ENCODE assay signal across 28 cellular contexts in genomic region chr17:34126965-34127364, GRCh38.
"Had no signal": no experiment of that assay in that cellular context is flagged by ENCODE, and none has a peak within 500 bp of the region (broad histone marks: within the 10 kb centered on the region; RNA-seq: fewer than 3 reads in every experiment).

No MANE protein-coding gene starts in this region.

- H3K4me3 ChIP-seq: coronary artery, dorsolateral prefrontal cortex, esophagus squamous epithelium, gastroesophageal sphincter, heart right ventricle, hepatocyte had no signal

- H3K27me3 ChIP-seq: brain microvascular endothelial cell had no signal

- H3K36me3 ChIP-seq: brain microvascular endothelial cell, esophagus squamous epithelium, gastroesophageal sphincter, heart right ventricle, WERI-Rb-1 had no signal

- H3K27ac ChIP-seq: brain microvascular endothelial cell, coronary artery, dorsolateral prefrontal cortex, esophagus squamous epithelium, gastroesophageal sphincter, heart right ventricle, hepatocyte, WERI-Rb-1 had no signal

- H3K79me2 ChIP-seq: hepatocyte had no signal

- DNase-seq: activated CD4-positive, alpha-beta memory T cell treated with anti-CD3 and anti-CD28 coated beads, Interleukin-2, amount 10 ng/mL, durations not matched to agents 7 days and 5 days; activated CD4-positive, alpha-beta T cell treated with anti-CD3 and anti-CD28 coated beads for 36 hours; activated CD4-positive, alpha-beta T cell treated with anti-CD3 and anti-CD28 coated beads, Interleukin-2, amount 10 ng/mL, durations not matched to agents 24 days and 14 days; activated CD4-positive, alpha-beta T cell treated with anti-CD3 and anti-CD28 coated beads, Interleukin-2, amount 50 U/mL, for 4 hours; activated CD4-positive, CD25-positive, alpha-beta regulatory T cell; activated CD4-positive, CD25-positive, alpha-beta regulatory T cell treated with anti-CD3 and anti-CD28 coated beads, Interleukin-2, amount 50 U/mL, for 72 hours; activated CD8-positive, alpha-beta memory T cell treated with anti-CD3 and anti-CD28 coated beads, Interleukin-2, amount 50 U/mL, for 48 hours; activated gamma-delta T cell; activated naive CD4-positive, alpha-beta T cell treated with anti-CD3 and anti-CD28 coated beads, Interleukin-2, amount 50 U/mL, for 16 hours; activated naive CD4-positive, alpha-beta T cell treated with Interleukin-2 at 50 U/mL for 16 hours; activated T-cell treated with anti-CD3 and anti-CD28 coated beads for 4 hours; activated T-cell treated with anti-CD3 and anti-CD28 coated beads, Interleukin-2, amount 50 U/mL, for 24 hours; activated T-cell treated with anti-CD3 and anti-CD28 coated beads, Interleukin-2, amount 50 U/mL, for 72 hours; amniotic stem cell; anterior cingulate cortex; brain microvascular endothelial cell; dorsolateral prefrontal cortex; effector memory CD4-positive, alpha-beta T cell; endodermal cell; erythroblast; esophagus squamous epithelium; foreskin melanocyte; heart right ventricle; T1000; WERI-Rb-1 had no signal

- H3K4me2 ChIP-seq: hepatocyte had no signal

- H3K9me3 ChIP-seq: esophagus squamous epithelium, gastroesophageal sphincter, heart right ventricle had no signal

- H3K4me1 ChIP-seq: esophagus squamous epithelium, gastroesophageal sphincter had no signal

- H2AFZ ChIP-seq: hepatocyte had no signal

- ATAC-seq: activated CD4-positive, alpha-beta T cell treated with anti-CD3 and anti-CD28 coated beads for 36 hours; activated T-cell treated with anti-CD3 and anti-CD28 coated beads, Interleukin-2, amount 50 U/mL, for 72 hours; gastroesophageal sphincter; heart right ventricle had no signal
